1 cellular context compared by ENCODE assay signal in the genomic region with DNA sequence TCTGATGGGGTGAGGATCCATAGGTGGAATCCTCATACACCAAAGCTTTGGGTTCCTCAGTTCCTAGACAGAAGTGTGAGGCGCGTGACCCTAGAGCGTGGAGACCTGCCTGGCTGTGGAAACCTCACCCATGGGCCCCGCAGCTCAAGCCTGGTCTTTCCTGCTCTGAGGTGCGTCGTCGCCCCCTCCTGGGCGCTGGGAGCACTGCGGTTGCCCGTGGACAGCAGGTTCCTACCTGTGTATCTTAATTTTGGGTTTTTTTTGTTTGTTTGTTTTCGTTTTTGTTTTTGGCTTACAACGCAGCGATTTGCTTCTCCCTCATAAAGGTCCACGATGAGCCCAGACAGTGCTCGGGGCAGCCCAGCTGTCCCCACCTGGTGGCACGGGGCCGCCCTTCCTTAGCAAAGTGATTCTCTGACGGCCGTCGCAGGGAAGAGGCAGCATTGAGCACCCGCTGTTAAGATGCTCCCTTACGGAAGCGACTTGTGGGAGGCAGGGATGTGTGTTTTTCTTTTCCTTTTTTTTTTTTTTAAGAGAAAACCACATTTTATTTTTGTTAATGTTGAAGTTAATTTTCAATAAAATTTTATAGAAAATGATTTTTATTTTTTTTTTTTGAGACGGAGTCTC.
TF ChIP-seq lines count a peak whose summit lies in the region.

No MANE protein-coding gene starts in this region.

TF ChIP-seq in K562, 482 proteins besides CTCF, POLR2A, EP300 and RAD21 (continued from another document):
- TF ChIP-seq STAT5B (CRISPR knock-in tag; IDR thresholded peaks at IDR 0.05) (no peak), YY1 (IDR thresholded peaks at IDR 0.05; ENCODE audit: borderline replicate concordance in 1 of 3, control insufficient read depth in 1 of 3, extremely low read depth in 1 of 3, insufficient read depth in 3 of 3, insufficient read length in 1 of 3, insufficient replicate concordance in 2 of 3, low read depth in 1 of 3, low read length in 2 of 3) (peak in 1 of 3 experiments; percentile 41), NFYB (IDR thresholded peaks at IDR 0.05; ENCODE audit: extremely low read depth, insufficient read length) (no peak), POU5F1 (IDR thresholded peaks at IDR 0.05; ENCODE audit: borderline replicate concordance, low read depth, low read length, partially characterized antibody) (no peak), ZNF766 (CRISPR knock-in tag; conservative IDR thresholded peaks at IDR 0.05) (no peak), ZNF431 (CRISPR knock-in tag; IDR thresholded peaks at IDR 0.05) (no peak), RBM14 (IDR thresholded peaks at IDR 0.05; ENCODE audit: borderline replicate concordance, insufficient read depth, low read depth, low read length) (no peak), EWSR1 (IDR thresholded peaks at IDR 0.05; ENCODE audit: borderline replicate concordance, low read depth, partially characterized antibody) (no peak), CBX5 (IDR thresholded peaks at IDR 0.05; ENCODE audit: borderline replicate concordance, low read depth) (no peak), RB1 (IDR thresholded peaks at IDR 0.05; ENCODE audit: low read depth) (peak; percentile 64; the same call in 1 of the 2 replicates), ZNF324 (CRISPR knock-in tag; IDR thresholded peaks at IDR 0.05) (no peak), SRSF7 (optimal IDR thresholded peaks at IDR 0.05; ENCODE audit: low read depth, low read length) (no peak), NR2C2 (CRISPR knock-in tag; IDR thresholded peaks at IDR 0.05) (no peak), NR2C2 (tag; IDR thresholded peaks at IDR 0.05) (no peak), TSC22D4 (tag; IDR thresholded peaks at IDR 0.05) (no peak), GABPB1 (CRISPR knock-in tag; IDR thresholded peaks at IDR 0.05) (peak; percentile 62; the same call in 1 of the 2 replicates), CTBP1 (IDR thresholded peaks at IDR 0.05; ENCODE audit: borderline replicate concordance) (peak; percentile 28; the same call in 1 of the 2 replicates), KLF16 (IDR thresholded peaks at IDR 0.05) (peak; percentile 62), ZNF143 (CRISPR knock-in tag; IDR thresholded peaks at IDR 0.05) (no peak), HEY1 (CRISPR knock-in tag; IDR thresholded peaks at IDR 0.05; ENCODE audit: borderline replicate concordance) (no peak), MYNN (IDR thresholded peaks at IDR 0.05) (peak; percentile 58; the same call in 1 of the 2 replicates), MYNN (CRISPR knock-in tag; IDR thresholded peaks at IDR 0.05) (no peak), BHLHE40 (IDR thresholded peaks at IDR 0.05; ENCODE audit: low read length) (peak; percentile 50), NCOR1 (IDR thresholded peaks at IDR 0.05) (no peak), ZNF347 (CRISPR knock-in tag; IDR thresholded peaks at IDR 0.05; ENCODE audit: low read depth) (no peak), ZKSCAN8 (CRISPR knock-in tag; IDR thresholded peaks at IDR 0.05) (no peak), DMBX1 (CRISPR knock-in tag; IDR thresholded peaks at IDR 0.05; ENCODE audit: borderline replicate concordance) (no peak), TEAD1 (CRISPR knock-in tag; IDR thresholded peaks at IDR 0.05) (0 out of 4 replicates have a peak, but pooled peaks of 1 of the 2 experiments have one; percentile 43), ZNF146 (CRISPR knock-in tag; IDR thresholded peaks at IDR 0.05; ENCODE audit: unreplicated experiment) (no peak)
- TF ChIP-seq, protein P1, sequence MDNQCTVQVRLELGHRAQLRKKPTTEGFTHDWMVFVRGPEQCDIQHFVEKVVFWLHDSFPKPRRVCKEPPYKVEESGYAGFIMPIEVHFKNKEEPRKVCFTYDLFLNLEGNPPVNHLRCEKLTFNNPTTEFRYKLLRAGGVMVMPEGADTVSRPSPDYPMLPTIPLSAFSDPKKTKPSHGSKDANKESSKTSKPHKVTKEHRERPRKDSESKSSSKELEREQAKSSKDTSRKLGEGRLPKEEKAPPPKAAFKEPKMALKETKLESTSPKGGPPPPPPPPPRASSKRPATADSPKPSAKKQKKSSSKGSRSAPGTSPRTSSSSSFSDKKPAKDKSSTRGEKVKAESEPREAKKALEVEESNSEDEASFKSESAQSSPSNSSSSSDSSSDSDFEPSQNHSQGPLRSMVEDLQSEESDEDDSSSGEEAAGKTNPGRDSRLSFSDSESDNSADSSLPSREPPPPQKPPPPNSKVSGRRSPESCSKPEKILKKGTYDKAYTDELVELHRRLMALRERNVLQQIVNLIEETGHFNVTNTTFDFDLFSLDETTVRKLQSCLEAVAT (IDR thresholded peaks at IDR 0.05), result peak in 1 of 2 experiments; percentile 41; a peak in 1 of 4 replicates
- TF ChIP-seq, protein P2, sequence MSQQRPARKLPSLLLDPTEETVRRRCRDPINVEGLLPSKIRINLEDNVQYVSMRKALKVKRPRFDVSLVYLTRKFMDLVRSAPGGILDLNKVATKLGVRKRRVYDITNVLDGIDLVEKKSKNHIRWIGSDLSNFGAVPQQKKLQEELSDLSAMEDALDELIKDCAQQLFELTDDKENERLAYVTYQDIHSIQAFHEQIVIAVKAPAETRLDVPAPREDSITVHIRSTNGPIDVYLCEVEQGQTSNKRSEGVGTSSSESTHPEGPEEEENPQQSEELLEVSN (IDR thresholded peaks at IDR 0.05; ENCODE audit: borderline replicate concordance in 1 of 2, extremely low read depth in 1 of 2, insufficient read depth in 1 of 2, insufficient read length in 1 of 2, low read depth in 1 of 2, low read length in 1 of 2, poor library complexity in 1 of 2, severe bottlenecking in 1 of 2), result peak; percentile 13 to 42
- TF ChIP-seq, protein P3, sequence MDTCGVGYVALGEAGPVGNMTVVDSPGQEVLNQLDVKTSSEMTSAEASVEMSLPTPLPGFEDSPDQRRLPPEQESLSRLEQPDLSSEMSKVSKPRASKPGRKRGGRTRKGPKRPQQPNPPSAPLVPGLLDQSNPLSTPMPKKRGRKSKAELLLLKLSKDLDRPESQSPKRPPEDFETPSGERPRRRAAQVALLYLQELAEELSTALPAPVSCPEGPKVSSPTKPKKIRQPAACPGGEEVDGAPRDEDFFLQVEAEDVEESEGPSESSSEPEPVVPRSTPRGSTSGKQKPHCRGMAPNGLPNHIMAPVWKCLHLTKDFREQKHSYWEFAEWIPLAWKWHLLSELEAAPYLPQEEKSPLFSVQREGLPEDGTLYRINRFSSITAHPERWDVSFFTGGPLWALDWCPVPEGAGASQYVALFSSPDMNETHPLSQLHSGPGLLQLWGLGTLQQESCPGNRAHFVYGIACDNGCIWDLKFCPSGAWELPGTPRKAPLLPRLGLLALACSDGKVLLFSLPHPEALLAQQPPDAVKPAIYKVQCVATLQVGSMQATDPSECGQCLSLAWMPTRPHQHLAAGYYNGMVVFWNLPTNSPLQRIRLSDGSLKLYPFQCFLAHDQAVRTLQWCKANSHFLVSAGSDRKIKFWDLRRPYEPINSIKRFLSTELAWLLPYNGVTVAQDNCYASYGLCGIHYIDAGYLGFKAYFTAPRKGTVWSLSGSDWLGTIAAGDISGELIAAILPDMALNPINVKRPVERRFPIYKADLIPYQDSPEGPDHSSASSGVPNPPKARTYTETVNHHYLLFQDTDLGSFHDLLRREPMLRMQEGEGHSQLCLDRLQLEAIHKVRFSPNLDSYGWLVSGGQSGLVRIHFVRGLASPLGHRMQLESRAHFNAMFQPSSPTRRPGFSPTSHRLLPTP (IDR thresholded peaks at IDR 0.05; ENCODE audit: borderline replicate concordance, extremely low read depth, insufficient read length), result no peak
- TF ChIP-seq, protein P4, sequence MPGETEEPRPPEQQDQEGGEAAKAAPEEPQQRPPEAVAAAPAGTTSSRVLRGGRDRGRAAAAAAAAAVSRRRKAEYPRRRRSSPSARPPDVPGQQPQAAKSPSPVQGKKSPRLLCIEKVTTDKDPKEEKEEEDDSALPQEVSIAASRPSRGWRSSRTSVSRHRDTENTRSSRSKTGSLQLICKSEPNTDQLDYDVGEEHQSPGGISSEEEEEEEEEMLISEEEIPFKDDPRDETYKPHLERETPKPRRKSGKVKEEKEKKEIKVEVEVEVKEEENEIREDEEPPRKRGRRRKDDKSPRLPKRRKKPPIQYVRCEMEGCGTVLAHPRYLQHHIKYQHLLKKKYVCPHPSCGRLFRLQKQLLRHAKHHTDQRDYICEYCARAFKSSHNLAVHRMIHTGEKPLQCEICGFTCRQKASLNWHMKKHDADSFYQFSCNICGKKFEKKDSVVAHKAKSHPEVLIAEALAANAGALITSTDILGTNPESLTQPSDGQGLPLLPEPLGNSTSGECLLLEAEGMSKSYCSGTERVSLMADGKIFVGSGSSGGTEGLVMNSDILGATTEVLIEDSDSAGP (CRISPR knock-in tag; IDR thresholded peaks at IDR 0.05), result 0 out of 2 replicates have a peak, but pooled peaks have one; percentile 35
- TF ChIP-seq, protein P5, sequence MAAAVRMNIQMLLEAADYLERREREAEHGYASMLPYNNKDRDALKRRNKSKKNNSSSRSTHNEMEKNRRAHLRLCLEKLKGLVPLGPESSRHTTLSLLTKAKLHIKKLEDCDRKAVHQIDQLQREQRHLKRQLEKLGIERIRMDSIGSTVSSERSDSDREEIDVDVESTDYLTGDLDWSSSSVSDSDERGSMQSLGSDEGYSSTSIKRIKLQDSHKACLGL (CRISPR knock-in tag; IDR thresholded peaks at IDR 0.05; ENCODE audit: borderline replicate concordance, poor library complexity, severe bottlenecking), result no peak
- TF ChIP-seq, protein P6, sequence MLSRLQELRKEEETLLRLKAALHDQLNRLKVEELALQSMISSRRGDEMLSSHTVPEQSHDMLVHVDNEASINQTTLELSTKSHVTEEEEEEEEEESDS (CRISPR knock-in tag; IDR thresholded peaks at IDR 0.05), result no peak
- TF ChIP-seq, protein P7, sequence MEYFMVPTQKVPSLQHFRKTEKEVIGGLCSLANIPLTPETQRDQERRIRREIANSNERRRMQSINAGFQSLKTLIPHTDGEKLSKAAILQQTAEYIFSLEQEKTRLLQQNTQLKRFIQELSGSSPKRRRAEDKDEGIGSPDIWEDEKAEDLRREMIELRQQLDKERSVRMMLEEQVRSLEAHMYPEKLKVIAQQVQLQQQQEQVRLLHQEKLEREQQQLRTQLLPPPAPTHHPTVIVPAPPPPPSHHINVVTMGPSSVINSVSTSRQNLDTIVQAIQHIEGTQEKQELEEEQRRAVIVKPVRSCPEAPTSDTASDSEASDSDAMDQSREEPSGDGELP (CRISPR knock-in tag; IDR thresholded peaks at IDR 0.05; ENCODE audit: borderline replicate concordance), result peak; percentile 71; the same call in 1 of the 2 replicates
